In genomic region chr3:115627180-115628074, GRCh38 we compare ENCODE assay signal across 12 cellular contexts. TPM values are rescaled to one million over a fixed set of nuclear protein-coding genes. Genes with fewer than 3 reads are reported as not detected.
A peak's percentile ranks its signal among the peaks of the same experiment; 100 is the strongest.
DNase-seq lines count a peak whose midpoint lies in the region; ATAC-seq and TF ChIP-seq lines count a peak whose summit lies in the region.
"Had no signal": no experiment of that assay in that cellular context is flagged by ENCODE, and none has a peak within 500 bp of the region (broad histone marks: within the 10 kb centered on the region; RNA-seq: fewer than 3 reads in every experiment).

No MANE protein-coding gene starts in this region.

- H3K4me1 ChIP-seq in gastroesophageal sphincter, result peaks cover 0 to 15% (median 5%) of the 10 kb centered on the region in 3 donors

- WGBS in gastroesophageal sphincter (ENCODE audit: low coverage in 1 of 2), 2 donors, result 23 to 67% methylated on average over 2 of the region's 3 CpGs

- no peaks in the 10 kb centered on the region for H3K36me3 ChIP-seq in gastroesophageal sphincter
- H3K36me3 ChIP-seq: suprapubic skin had no signal

- H3K4me3 Mint-ChIP-seq in progenitor cell of endocrine pancreas (ENCODE audit: low read depth) (no peak overlapping the region), mesothelial cell of epicardium (no peak overlapping the region)
- H3K4me3 Mint-ChIP-seq: activated B cell treated with CpG ODN at 0.5 μM for 24 hours had no signal

- DNase-seq in DMS 273 (lab: John Stamatoyannopoulos, UW; ENCODE audit: unreplicated experiment) (peak; percentile 49), DMS 273 treated with DMSO at 0.1 percent for 48 hours (lab: John Stamatoyannopoulos, UW) (no peak), progenitor cell of endocrine pancreas (ENCODE audit: low spot score, unreplicated experiment) (no peak), mesothelial cell of epicardium (ENCODE audit: low spot score in 2 of 2, unreplicated experiment in 2 of 2) (no peak)
- no peak for DNase-seq in activated naive CD4-positive, alpha-beta T cell treated with anti-CD3 and anti-CD28 coated beads, Interleukin-2, amount 50 U/mL, for 16 hours
- DNase-seq: activated B cell treated with CpG ODN at 0.5 μM for 24 hours, mesenchymal stem cell had no signal

- H3K9me3 Mint-ChIP-seq in progenitor cell of endocrine pancreas (ENCODE audit: low read depth), result no peaks in the 10 kb centered on the region
- no peaks in the 10 kb centered on the region for H3K9me3 Mint-ChIP-seq in mesothelial cell of epicardium
- H3K9me3 Mint-ChIP-seq: activated B cell treated with CpG ODN at 0.5 μM for 24 hours had no signal

- no peak overlapping the region for H3K27ac Mint-ChIP-seq in progenitor cell of endocrine pancreas
- no peak overlapping the region for H3K27ac Mint-ChIP-seq in mesothelial cell of epicardium
- H3K27ac Mint-ChIP-seq: activated B cell treated with CpG ODN at 0.5 μM for 24 hours had no signal

- ATAC-seq in HG02623 (IDR thresholded peaks at IDR 0.05; ENCODE audit: unreplicated experiment) (peak; percentile 82), HG03520 (IDR thresholded peaks at IDR 0.05; ENCODE audit: unreplicated experiment) (peak; percentile 84), gastroesophageal sphincter (no peak)

- peaks cover 43% of the 10 kb centered on the region for H3K27me3 ChIP-seq in gastroesophageal sphincter

- H3K27me3 Mint-ChIP-seq in progenitor cell of endocrine pancreas (peaks cover 49% of the 10 kb centered on the region), mesothelial cell of epicardium (ENCODE audit: low read depth) (peaks cover 47% of the 10 kb centered on the region)

- H3K4me3 ChIP-seq in gastroesophageal sphincter, result no peak overlapping the region
- H3K4me3 ChIP-seq: suprapubic skin had no signal

- H3K27ac ChIP-seq in gastroesophageal sphincter, result no peak overlapping the region
- H3K27ac ChIP-seq: 22Rv1, suprapubic skin had no signal

- peak; percentile 10 for TF ChIP-seq CTCF in progenitor cell of endocrine pancreas (IDR thresholded peaks at IDR 0.05; ENCODE audit: unreplicated experiment)
- TF ChIP-seq CTCF in gastroesophageal sphincter (IDR thresholded peaks at IDR 0.05), result no peak
- no peak for TF ChIP-seq CTCF in mesothelial cell of epicardium (IDR thresholded peaks at IDR 0.05; ENCODE audit: unreplicated experiment)

- TF ChIP-seq POLR2A in gastroesophageal sphincter (IDR thresholded peaks at IDR 0.05), result no peak

- H3K36me3 Mint-ChIP-seq in progenitor cell of endocrine pancreas (ENCODE audit: insufficient read depth) (no peaks in the 10 kb centered on the region), mesothelial cell of epicardium (no peaks in the 10 kb centered on the region)

- H3K9me3 ChIP-seq in gastroesophageal sphincter, result no peaks in the 10 kb centered on the region
- H3K9me3 ChIP-seq: suprapubic skin had no signal

- peaks cover 8% of the 10 kb centered on the region for H3K4me1 Mint-ChIP-seq in progenitor cell of endocrine pancreas (ENCODE audit: low read depth)
- peaks cover 18% of the 10 kb centered on the region for H3K4me1 Mint-ChIP-seq in mesothelial cell of epicardium

- TF ChIP-seq EP300 in gastroesophageal sphincter (IDR thresholded peaks at IDR 0.05), result no peak

RNA-seq across cellular contexts. Expression of gene GAP43, which starts 4.1 kb away (rescaled TPM):
- total RNA-seq in progenitor cell of endocrine pancreas, result 9.6 and 11.7 TPM in 2 replicates
- 1 to 10 TPM in 3 of 4 donors, under 1 TPM in 1; 0.47 to 2.7 (median 1.6) TPM for total RNA-seq in gastroesophageal sphincter
- 4.2 to 6.1 TPM (median 5.7 TPM) in 3 replicates for total RNA-seq in mesothelial cell of epicardium
- total RNA-seq: activated B cell treated with CpG ODN at 0.5 μM for 24 hours, suprapubic skin had no signal
